In the genomic region with DNA sequence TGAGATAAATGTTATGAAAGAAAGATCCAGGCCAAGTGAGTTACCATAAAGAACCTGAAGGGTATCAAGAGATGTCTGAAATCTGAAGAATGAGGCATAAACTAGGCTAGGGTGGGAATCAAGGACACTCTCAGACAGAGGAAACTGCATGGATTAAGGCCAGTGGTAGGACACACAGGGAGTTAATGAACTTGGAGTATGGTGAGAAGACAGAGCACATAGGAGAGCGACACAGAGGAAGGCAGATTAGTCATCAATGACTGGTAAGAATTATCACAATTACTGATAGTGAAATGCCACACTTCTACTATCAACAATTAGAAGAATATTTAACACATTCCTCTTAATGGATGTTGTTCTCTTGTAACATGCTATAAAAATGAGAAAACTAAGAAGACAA, we compare ENCODE assay signal across 13 cellular contexts.
DNase-seq lines count a peak whose midpoint lies in the region; ATAC-seq and TF ChIP-seq lines count a peak whose summit lies in the region.
"Had no signal": no experiment of that assay in that cellular context is flagged by ENCODE, and none has a peak within 500 bp of the region (broad histone marks: within the 10 kb centered on the region; RNA-seq: fewer than 3 reads in every experiment).

No MANE protein-coding gene starts in this region.

- H3K36me3 Mint-ChIP-seq in CD8-positive, alpha-beta T cell, result peaks cover 36% of the 10 kb centered on the region
- H3K36me3 Mint-ChIP-seq in HFFc6 (ENCODE audit: low read depth) (peaks cover 16% of the 10 kb centered on the region), Calu3 (ENCODE audit: insufficient read depth, unreplicated experiment) (no peaks in the 10 kb centered on the region)

- no peaks in the 10 kb centered on the region for H3K27me3 ChIP-seq in CD8-positive, alpha-beta T cell (ENCODE audit: insufficient read depth, low read length)
- no peaks in the 10 kb centered on the region for H3K27me3 ChIP-seq in tibial nerve
- H3K27me3 ChIP-seq: body of pancreas, Peyer's patch had no signal

- no TSS peak for BruUV-seq in Calu3 (replicated peaks; lab: Mats Ljungman, UMichigan)

- DNase-seq in CD8-positive, alpha-beta T cell, result no peak
- DNase-seq in HFFc6, result no peak
- DNase-seq in astrocyte of the hippocampus (ENCODE audit: low read depth, low spot score), result peak; percentile 13
- DNase-seq in kidney tubule cell (ENCODE audit: low spot score), result peak; percentile 30
- no peak for DNase-seq in NCI-H1436 treated with DMSO at 0.1 percent for 48 hours (lab: John Stamatoyannopoulos, UW)
- DNase-seq in Calu3, result no peak
- DNase-seq in tibial nerve (ENCODE audit: low spot score in 2 of 2), result no peak
- DNase-seq: body of pancreas, hippocampal formation, NCI-H2227 treated with DMSO at 0.1 percent for 48 hours, nucleus accumbens, Peyer's patch had no signal

- peak overlapping the region; percentile 60 for H3K27ac Mint-ChIP-seq in CD8-positive, alpha-beta T cell
- H3K27ac Mint-ChIP-seq in HFFc6 (peak overlapping the region; percentile 1; the same call in 1 of the 2 replicates), Calu3 (ENCODE audit: unreplicated experiment) (no peak overlapping the region)

- H3K9me3 ChIP-seq in CD8-positive, alpha-beta T cell (ENCODE audit: low read length), result no peaks in the 10 kb centered on the region
- H3K9me3 ChIP-seq in tibial nerve, result no peaks in the 10 kb centered on the region
- H3K9me3 ChIP-seq: body of pancreas, Peyer's patch had no signal

- intact Hi-C loops in CD8-positive, alpha-beta T cell (cut with DNase I, micrococcal nuclease), result loop anchor here in 1 of 2 experiments (5.0 kb wide), 1 partner anchor 76 kb away; a partner anchor contains a TSS
- intact Hi-C loops in Calu3 (cut with micrococcal nuclease; ENCODE audit: unreplicated experiment), result loop anchor here (5.0 to 10.0 kb wide), 3 partner anchors 302 to 862 kb away; a partner anchor contains a TSS

- H3K27ac ChIP-seq in CD8-positive, alpha-beta T cell (ENCODE audit: low read depth, low read length), result no peak overlapping the region
- no peak overlapping the region for H3K27ac ChIP-seq in tibial nerve
- H3K27ac ChIP-seq: body of pancreas, Peyer's patch had no signal

- TF ChIP-seq CTCF in CD8-positive, alpha-beta T cell (IDR thresholded peaks at IDR 0.05), result no peak
- TF ChIP-seq CTCF in HFFc6 (IDR thresholded peaks at IDR 0.05), result no peak
- TF ChIP-seq CTCF in Calu3 (IDR thresholded peaks at IDR 0.05; ENCODE audit: unreplicated experiment), result no peak
- TF ChIP-seq CTCF in tibial nerve (IDR thresholded peaks at IDR 0.05), result no peak

- TF ChIP-seq POLR2A in tibial nerve (IDR thresholded peaks at IDR 0.05), result no peak

- H3K27me3 Mint-ChIP-seq in CD8-positive, alpha-beta T cell (ENCODE audit: low read depth), result no peaks in the 10 kb centered on the region
- H3K27me3 Mint-ChIP-seq in HFFc6 (ENCODE audit: insufficient read depth), result no peaks in the 10 kb centered on the region
- no peaks in the 10 kb centered on the region for H3K27me3 Mint-ChIP-seq in Calu3 (ENCODE audit: unreplicated experiment)

- no peak for TF ChIP-seq EP300 in tibial nerve (IDR thresholded peaks at IDR 0.05)

- POLR2A ChIA-PET in CD8-positive, alpha-beta T cell (lab: Charles Lee), result no interaction called here

- no peaks in the 10 kb centered on the region for H3K9me3 Mint-ChIP-seq in CD8-positive, alpha-beta T cell
- H3K9me3 Mint-ChIP-seq in HFFc6, result no peaks in the 10 kb centered on the region
- H3K9me3 Mint-ChIP-seq in Calu3 (ENCODE audit: low read depth, unreplicated experiment), result no peaks in the 10 kb centered on the region

- no peak overlapping the region for H3K4me3 Mint-ChIP-seq in CD8-positive, alpha-beta T cell
- H3K4me3 Mint-ChIP-seq in HFFc6 (no peak overlapping the region), Calu3 (ENCODE audit: low read depth, unreplicated experiment) (no peak overlapping the region)

- H3K4me1 Mint-ChIP-seq in CD8-positive, alpha-beta T cell (ENCODE audit: low read depth), result peaks cover 14% of the 10 kb centered on the region
- H3K4me1 Mint-ChIP-seq in HFFc6 (ENCODE audit: low read depth) (peaks cover 16% of the 10 kb centered on the region), Calu3 (ENCODE audit: low read depth, unreplicated experiment) (no peaks in the 10 kb centered on the region)

- no peaks in the 10 kb centered on the region for H3K36me3 ChIP-seq in CD8-positive, alpha-beta T cell (ENCODE audit: insufficient read depth, low read length)
- peaks cover 0 to 48% (median 0%) of the 10 kb centered on the region in 3 donors for H3K36me3 ChIP-seq in tibial nerve

- CTCF ChIA-PET in CD8-positive, alpha-beta T cell (lab: Charles Lee), result no interaction called here
- CTCF ChIA-PET in Calu3 (lab: Charles Lee), result no interaction called here

- H3K4me1 ChIP-seq in CD8-positive, alpha-beta T cell (ENCODE audit: insufficient read depth, low read length), result no peaks in the 10 kb centered on the region
- no peaks in the 10 kb centered on the region for H3K4me1 ChIP-seq in tibial nerve
- H3K4me1 ChIP-seq: body of pancreas, Peyer's patch had no signal

- no peak overlapping the region for H3K4me3 ChIP-seq in CD8-positive, alpha-beta T cell (ENCODE audit: low read depth, low read length)
- H3K4me3 ChIP-seq in tibial nerve, result no peak overlapping the region
- H3K4me3 ChIP-seq: body of pancreas, Peyer's patch had no signal

- no peak for ATAC-seq in CD8-positive, alpha-beta T cell
- no peak for ATAC-seq in GM18867 (IDR thresholded peaks at IDR 0.05; ENCODE audit: unreplicated experiment)
- ATAC-seq: body of pancreas had no signal

- WGBS in tibial nerve, 2 donors, result 42 to 45% methylated on average over 1 of the region's 1 CpG

Comparison
In these comparisons a context has a peak if more than half of its experiments do, and no peak if none do; other contexts are left out.
1. DNase-seq: peak in astrocyte of the hippocampus (single experiment) and kidney tubule cell (single experiment); none in CD8-positive, alpha-beta T cell (0 of 7), HFFc6 (single experiment), NCI-H1436 treated with DMSO at 0.1 percent for 48 hours (single experiment), Calu3 (single experiment) and tibial nerve (0 of 2).